29 cellular contexts compared by ENCODE assay signal in genomic region chr6:10678456-10678855, GRCh38. TPM values are rescaled to one million over a fixed set of nuclear protein-coding genes. Genes with fewer than 3 reads are reported as not detected.
"Had no signal": no experiment of that assay in that cellular context is flagged by ENCODE, and none has a peak within 500 bp of the region (broad histone marks: within the 10 kb centered on the region; RNA-seq: fewer than 3 reads in every experiment).

No MANE protein-coding gene starts in this region.

- H3K36me3 ChIP-seq: neutrophil, pancreas, right lobe of liver, sigmoid colon, stomach, thoracic aorta, thyroid gland, tibial nerve, upper lobe of left lung, vagina had no signal

- H3K27me3 Mint-ChIP-seq: stimulated activated naive CD8-positive, alpha-beta T cell treated with anti-CD3 and anti-CD28 coated beads, Interleukin-15, Interleukin-2, amounts not matched to agents 100 ng/mL and 50 ng/mL, for 24 hours had no signal

- H3K27ac Mint-ChIP-seq: natural killer cell treated with Interleukin-12 subunit alpha and Interleukin-12 subunit beta and Interleukin-15 and Interleukin-18, amount 100 ng/mL, for 72 hours; nephron progenitor cell; stimulated activated effector memory CD8-positive, alpha-beta T cell treated with anti-CD3 and anti-CD28 coated beads, Interleukin-12 subunit alpha, Interleukin-12 subunit beta, amount 100 ng/mL, for 72 hours; stimulated activated naive B cell treated with anti-CD40 and anti-IgM and Interleukin-4, amounts not matched to agents 10 μg/mL and 1 μg/mL and 100 μg/mL, for 72 hours; stimulated activated naive CD8-positive, alpha-beta T cell treated with anti-CD3 and anti-CD28 coated beads, Interleukin-15, Interleukin-2, amounts not matched to agents 100 ng/mL and 50 ng/mL, for 24 hours had no signal

- H3K9me3 ChIP-seq: neutrophil, pancreas, psoas muscle, right lobe of liver, sigmoid colon, stomach, thoracic aorta, thyroid gland, tibial nerve, upper lobe of left lung, vagina had no signal

- H3K27ac ChIP-seq: neutrophil, pancreas, psoas muscle, right lobe of liver, sigmoid colon, stomach, thoracic aorta, thyroid gland, tibial nerve, upper lobe of left lung, vagina had no signal

- H3K9me3 Mint-ChIP-seq: neural crest cell; stimulated activated effector memory CD8-positive, alpha-beta T cell treated with anti-CD3 and anti-CD28 coated beads, Interleukin-12 subunit alpha, Interleukin-12 subunit beta, amount 100 ng/mL, for 72 hours; stimulated activated naive CD8-positive, alpha-beta T cell treated with anti-CD3 and anti-CD28 coated beads, Interleukin-15, Interleukin-2, amounts not matched to agents 100 ng/mL and 50 ng/mL, for 24 hours had no signal

- ATAC-seq: natural killer cell treated with Interleukin-12 subunit alpha and Interleukin-12 subunit beta and Interleukin-15 and Interleukin-18, amount 100 ng/mL, for 72 hours; pancreas; psoas muscle; right cardiac atrium; right lobe of liver; stimulated activated effector memory CD8-positive, alpha-beta T cell treated with anti-CD3 and anti-CD28 coated beads, Interleukin-12 subunit alpha, Interleukin-12 subunit beta, amount 100 ng/mL, for 72 hours; stimulated activated naive B cell treated with anti-CD40 and anti-IgM and Interleukin-4, amounts not matched to agents 10 μg/mL and 1 μg/mL and 100 μg/mL, for 72 hours had no signal

- H3K4me1 ChIP-seq: pancreas, psoas muscle, right lobe of liver, sigmoid colon, stomach, thyroid gland, tibial nerve, upper lobe of left lung, vagina had no signal

- H3K4me3 Mint-ChIP-seq: natural killer cell treated with Interleukin-12 subunit alpha and Interleukin-12 subunit beta and Interleukin-15 and Interleukin-18, amount 100 ng/mL, for 72 hours; nephron progenitor cell; neural crest cell; stimulated activated effector memory CD8-positive, alpha-beta T cell treated with anti-CD3 and anti-CD28 coated beads, Interleukin-12 subunit alpha, Interleukin-12 subunit beta, amount 100 ng/mL, for 72 hours; stimulated activated naive B cell treated with anti-CD40 and anti-IgM and Interleukin-4, amounts not matched to agents 10 μg/mL and 1 μg/mL and 100 μg/mL, for 72 hours; stimulated activated naive CD8-positive, alpha-beta T cell treated with anti-CD3 and anti-CD28 coated beads, Interleukin-15, Interleukin-2, amounts not matched to agents 100 ng/mL and 50 ng/mL, for 24 hours had no signal

- H3K4me1 Mint-ChIP-seq: nephron progenitor cell; neural crest cell; stimulated activated effector memory CD8-positive, alpha-beta T cell treated with anti-CD3 and anti-CD28 coated beads, Interleukin-12 subunit alpha, Interleukin-12 subunit beta, amount 100 ng/mL, for 72 hours had no signal

- H3K4me3 ChIP-seq: pancreas, psoas muscle, right lobe of liver, sigmoid colon, stomach, thoracic aorta, thyroid gland, tibial nerve, upper lobe of left lung, vagina had no signal

- DNase-seq: nephron progenitor cell; nucleus accumbens; pancreas; psoas muscle; right cardiac atrium; right lobe of liver; sigmoid colon; small intestine; stimulated activated CD4-positive, alpha-beta T cell treated with anti-CD3 and anti-CD28 coated beads, Interleukin-15, amount 100 ng/mL, for 24 hours; stimulated activated CD4-positive, alpha-beta T cell treated with anti-CD3 and anti-CD28 coated beads, Interleukin-2, amount 100 ng/mL, for 24 hours; stimulated activated CD4-positive, alpha-beta T cell treated with anti-CD3 and anti-CD28 coated beads, Interleukin-2, amount 100 ng/mL, for 48 hours; stimulated activated CD4-positive, alpha-beta T cell treated with anti-CD3 and anti-CD28 coated beads, Interleukin-4, amount 100 ng/mL, for 24 hours; stimulated activated naive B cell treated with anti-CD40 and anti-IgM and Interleukin-4, amounts not matched to agents 10 μg/mL and 1 μg/mL and 100 μg/mL, for 72 hours; stimulated activated naive CD4-positive, alpha-beta T cell treated with Interleukin-2 at 50 U/mL for 16 hours; stomach; thyroid gland; trophoblast cell; upper lobe of left lung had no signal

- H3K36me3 Mint-ChIP-seq: stimulated activated effector memory CD8-positive, alpha-beta T cell treated with anti-CD3 and anti-CD28 coated beads, Interleukin-12 subunit alpha, Interleukin-12 subunit beta, amount 100 ng/mL, for 72 hours; stimulated activated naive B cell treated with anti-CD40 and anti-IgM and Interleukin-4, amounts not matched to agents 10 μg/mL and 1 μg/mL and 100 μg/mL, for 72 hours had no signal

RNA-seq across cellular contexts. Expression of gene C6orf52, which starts 16.0 kb away (rescaled TPM):
- total RNA-seq: omental fat pad, posterior vena cava, sigmoid colon, skeletal muscle tissue, thoracic aorta, thyroid gland, tibial nerve, vagina had no signal
